In the genomic region with DNA sequence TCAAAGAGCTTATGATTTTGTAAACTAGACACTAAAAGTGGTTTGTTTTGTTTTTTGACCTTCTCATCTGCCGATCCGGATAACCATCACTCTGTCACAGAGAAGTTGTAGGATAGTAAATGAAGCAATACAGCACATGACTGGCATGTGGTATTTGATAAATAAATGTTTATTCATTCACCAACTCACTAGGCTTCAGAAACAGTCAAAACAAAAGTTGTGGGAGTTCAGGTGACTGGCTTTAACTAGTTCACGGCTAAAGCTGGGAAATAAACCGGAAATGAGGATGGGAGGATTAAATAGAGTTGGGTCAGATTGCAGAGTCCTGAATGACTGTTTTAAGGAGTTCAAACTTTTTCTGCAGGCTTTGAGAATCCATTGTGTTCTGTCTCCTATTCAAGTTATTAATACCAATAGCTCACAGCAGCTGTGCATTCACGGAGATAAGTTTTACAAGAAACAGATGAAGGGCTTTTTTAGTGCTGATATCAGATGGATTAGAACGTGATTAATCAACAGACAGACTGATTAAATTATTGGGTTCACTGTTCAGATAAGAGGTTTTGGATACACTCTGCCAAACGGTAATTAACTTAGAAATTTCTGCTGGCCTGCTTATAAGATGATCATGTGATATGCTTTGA, we compare ENCODE assay signal across 29 cellular contexts.
DNase-seq lines count a peak whose midpoint lies in the region; ATAC-seq, FAIRE-seq and TF ChIP-seq lines count a peak whose summit lies in the region.
"Had no signal": no experiment of that assay in that cellular context is flagged by ENCODE, and none has a peak within 500 bp of the region (broad histone marks: within the 10 kb centered on the region; RNA-seq: fewer than 3 reads in every experiment).

No MANE protein-coding gene starts in this region.

- H3K27ac ChIP-seq in SJCRH30 (no peak overlapping the region), mesenchymal stem cell (ENCODE audit: low read length, poor library complexity, severe bottlenecking) (no peak overlapping the region)
- H3K27ac ChIP-seq: gastroesophageal sphincter, GM23248, lower lobe of right lung, skin epidermis, suprapubic skin, upper lobe of left lung had no signal

- no peak overlapping the region for H2BK12ac ChIP-seq in mesenchymal stem cell (ENCODE audit: low read length in 2 of 2)

- H3K18ac ChIP-seq in mesenchymal stem cell (ENCODE audit: low read depth in 1 of 2, low read length in 2 of 2) = no peak overlapping the region

- H3K4me3 ChIP-seq in SJCRH30 = 0 out of 2 replicates have a peak overlapping the region, but pooled peaks have one; percentile 5
- no peak overlapping the region for H3K4me3 ChIP-seq in epithelial cell of proximal tubule (ENCODE audit: low read depth, low read length)
- H3K4me3 ChIP-seq in mesenchymal stem cell (ENCODE audit: insufficient read depth in 1 of 2, low read depth in 1 of 2, low read length in 2 of 2) = no peak overlapping the region
- H3K4me3 ChIP-seq: dorsolateral prefrontal cortex, gastroesophageal sphincter, GM23248, lower lobe of right lung, mucosa of descending colon, skin epidermis, suprapubic skin, upper lobe of left lung had no signal

- TF ChIP-seq CTCF in D721Med (IDR thresholded peaks at IDR 0.05; ENCODE audit: insufficient read depth, missing control alignments) (no peak), epithelial cell of proximal tubule (conservative IDR thresholded peaks at IDR 0.05; ENCODE audit: low read depth, low read length) (no peak)

- no peak overlapping the region for H3K23ac ChIP-seq in mesenchymal stem cell (ENCODE audit: low read length in 2 of 2)

- FAIRE-seq in D721Med (lab: Jason Lieb, UNC) = peak; percentile 76
- FAIRE-seq: A204.1 had no signal

- 87% methylated on average over 5 of the region's 7 CpGs for WGBS in mesenchymal stem cell

- H3K4me1 ChIP-seq in SJCRH30 (peaks cover 8% of the 10 kb centered on the region), mesenchymal stem cell (ENCODE audit: control insufficient read depth, insufficient read depth, low read depth, low read length) (no peaks in the 10 kb centered on the region)
- H3K4me1 ChIP-seq: gastroesophageal sphincter, lower lobe of right lung, suprapubic skin had no signal

- no peak overlapping the region for H3K9ac ChIP-seq in mesenchymal stem cell (ENCODE audit: low read length)
- H3K9ac ChIP-seq: GM23248 had no signal

- no peak overlapping the region for H4K8ac ChIP-seq in mesenchymal stem cell (ENCODE audit: low read length)

- H3K27me3 ChIP-seq in SJCRH30 = no peaks in the 10 kb centered on the region
- no peaks in the 10 kb centered on the region for H3K27me3 ChIP-seq in mesenchymal stem cell (ENCODE audit: control insufficient read depth in 1 of 2, insufficient read depth in 1 of 2, low read length in 2 of 2)
- H3K27me3 ChIP-seq: dorsolateral prefrontal cortex, gastroesophageal sphincter, suprapubic skin, upper lobe of left lung had no signal

- H3K14ac ChIP-seq in mesenchymal stem cell (ENCODE audit: low read length in 2 of 2) = no peak overlapping the region

- H2BK5ac ChIP-seq in mesenchymal stem cell (ENCODE audit: low read depth, low read length, poor library complexity, severe bottlenecking) = no peak overlapping the region

- no peak overlapping the region for H4K91ac ChIP-seq in mesenchymal stem cell (ENCODE audit: low read length)

- no peak for ATAC-seq in GM21723 (IDR thresholded peaks at IDR 0.05; ENCODE audit: unreplicated experiment)
- ATAC-seq: gastroesophageal sphincter; lower lobe of right lung; mucosa of descending colon; natural killer cell treated with Interleukin-12 subunit alpha and Interleukin-12 subunit beta and Interleukin-15 and Interleukin-18, amount 100 ng/mL, for 72 hours had no signal

- H3K4me2 ChIP-seq in mesenchymal stem cell (ENCODE audit: low read length, poor library complexity, severe bottlenecking) = no peak overlapping the region

- no peak overlapping the region for H2BK15ac ChIP-seq in mesenchymal stem cell (ENCODE audit: low read depth, poor library complexity, severe bottlenecking)

- H3K36me3 ChIP-seq in SJCRH30 (no peaks in the 10 kb centered on the region), mesenchymal stem cell (ENCODE audit: control insufficient read depth in 1 of 2, insufficient read depth in 2 of 2, low read depth in 1 of 2, low read length in 2 of 2) (no peaks in the 10 kb centered on the region)
- H3K36me3 ChIP-seq: lower lobe of right lung, suprapubic skin had no signal

- no peak overlapping the region for H2BK120ac ChIP-seq in mesenchymal stem cell (ENCODE audit: low read depth, low read length)

- no peak overlapping the region for H2AFZ ChIP-seq in mesenchymal stem cell (ENCODE audit: low read depth, low read length)
- H2AFZ ChIP-seq: GM23248 had no signal

- H3K79me1 ChIP-seq in mesenchymal stem cell (replicated peaks; ENCODE audit: low read length, poor library complexity, severe bottlenecking) = no peaks in the 10 kb centered on the region

- no peak overlapping the region for H3K4ac ChIP-seq in mesenchymal stem cell (ENCODE audit: low read depth in 1 of 2, low read length in 2 of 2)

- no peak overlapping the region for H2AK5ac ChIP-seq in mesenchymal stem cell (ENCODE audit: low read length, severe bottlenecking)

- no peak for DNase-seq in D721Med (ENCODE audit: insufficient read length, low spot score)
- peak in 1 of 2 experiments; percentile 43 for DNase-seq in SJCRH30
- DNase-seq in epithelial cell of proximal tubule (ENCODE audit: low read depth) = peak; percentile 6
- DNase-seq in pons (ENCODE audit: low spot score) = peak; percentile 28
- no peak for DNase-seq in SW480 (ENCODE audit: low spot score)
- no peak for DNase-seq in effector CD8-positive, alpha-beta T cell (lab: John Stamatoyannopoulos, UW)
- DNase-seq in mesenchymal stem cell = no peak
- DNase-seq: activated B cell treated with CpG ODN at 0.5 μM for 24 hours; activated CD4-positive, alpha-beta T cell treated with anti-CD3 and anti-CD28 coated beads, Interleukin-2, amount 10 ng/mL, durations not matched to agents 7 days and 5 days; activated effector memory CD4-positive, alpha-beta T cell treated with Interleukin-2 at 50 U/mL for 16 hours; activated T-cell treated with anti-CD3 and anti-CD28 coated beads, Interleukin-2, amount 50 U/mL, for 1 hour; Calu3; CD4-positive, CD25-positive, alpha-beta regulatory T cell; dorsolateral prefrontal cortex; GM23248; KBM-7; lower lobe of right lung; mucosa of descending colon; NCI-H1092 treated with DMSO at 0.1 percent for 48 hours; NCI-H187 treated with DMSO at 0.1 percent for 48 hours; NCI-H69; stimulated activated naive CD4-positive, alpha-beta T cell; upper lobe of left lung had no signal

- H3K9me3 ChIP-seq in SJCRH30 (replicated peaks) (no peaks in the 10 kb centered on the region), mesenchymal stem cell (ENCODE audit: control insufficient read depth, low read length) (no peaks in the 10 kb centered on the region)
- H3K9me3 ChIP-seq: gastroesophageal sphincter, lower lobe of right lung, mucosa of descending colon, suprapubic skin, upper lobe of left lung had no signal

Comparison
In these comparisons a context has a peak if more than half of its experiments do, and no peak if none do; other contexts are left out.
1. DNase-seq: peak in epithelial cell of proximal tubule (single experiment) and pons (single experiment); none in D721Med (single experiment), SW480 (single experiment), effector CD8-positive, alpha-beta T cell (single experiment) and mesenchymal stem cell (single experiment).